8 cellular contexts compared by ENCODE assay signal in genomic region chr13:41668130-41668757, GRCh38.
A peak's percentile ranks its signal among the peaks of the same experiment; 100 is the strongest.
DNase-seq lines count a peak whose midpoint lies in the region; ATAC-seq, FAIRE-seq and TF ChIP-seq lines count a peak whose summit lies in the region.

No MANE protein-coding gene starts in this region.

- H3K27ac ChIP-seq in C4-2B (no peak overlapping the region), uterus (no peak overlapping the region)

- no peak overlapping the region for H3K27ac Mint-ChIP-seq in endothelial cell (ENCODE audit: unreplicated experiment)

- TF ChIP-seq CTCF in C4-2B (conservative IDR thresholded peaks at IDR 0.05) (peak; percentile 84), endothelial cell (IDR thresholded peaks at IDR 0.05; ENCODE audit: unreplicated experiment) (peak; percentile 75), uterus (IDR thresholded peaks at IDR 0.05) (peak; percentile 75 to 95 (median 86))

- no peaks in the 10 kb centered on the region for H3K27me3 ChIP-seq in uterus

- ATAC-seq in HG02981 (IDR thresholded peaks at IDR 0.05; ENCODE audit: unreplicated experiment): peak; percentile 97

- peak; percentile 12 for DNase-seq in GM18507 (ENCODE audit: extremely low spot score, insufficient read length, low read depth)
- DNase-seq in NCI-H2029 treated with DMSO at 0.1 percent for 48 hours (lab: John Stamatoyannopoulos, UW): peak; percentile 41
- DNase-seq in T-helper 1 cell: peak in 3 of 5 donors; percentile 3 to 73 (median 17)
- DNase-seq in endothelial cell (ENCODE audit: low spot score): peak; percentile 49
- DNase-seq in medulla oblongata (ENCODE audit: extremely low spot score): peak; percentile 95
- DNase-seq in uterus: peak; percentile 38 to 72

- H3K4me1 ChIP-seq in uterus: no peaks in the 10 kb centered on the region

- no peak overlapping the region for H3K4me3 Mint-ChIP-seq in endothelial cell (ENCODE audit: unreplicated experiment)

- H3K9me3 Mint-ChIP-seq in endothelial cell (ENCODE audit: unreplicated experiment): no peaks in the 10 kb centered on the region

- intact Hi-C loops in uterus (cut with DNase I; ENCODE audit: low total_unique reads): no loop called here

- peak; percentile 92 for FAIRE-seq in GM18507 (lab: Jason Lieb, UNC)

- no peaks in the 10 kb centered on the region for H3K27me3 Mint-ChIP-seq in endothelial cell (ENCODE audit: unreplicated experiment)

- peaks cover 11% of the 10 kb centered on the region for H3K4me1 Mint-ChIP-seq in endothelial cell (ENCODE audit: unreplicated experiment)

- H3K36me3 Mint-ChIP-seq in endothelial cell (ENCODE audit: low read depth, unreplicated experiment): no peaks in the 10 kb centered on the region

- H3K4me3 ChIP-seq in uterus: no peak overlapping the region

- H3K36me3 ChIP-seq in uterus: no peaks in the 10 kb centered on the region

- no peak for TF ChIP-seq POLR2A in uterus (IDR thresholded peaks at IDR 0.05)

- H3K9me3 ChIP-seq in uterus: no peaks in the 10 kb centered on the region

Comparison
In these comparisons a context has a peak if more than half of its experiments do, and no peak if none do; other contexts are left out.
1. DNase-seq: peak in every context shown above with its lines; median percentile 95 in medulla oblongata; 55 in uterus; 49 in endothelial cell; 41 in NCI-H2029 treated with DMSO at 0.1 percent for 48 hours; 17 in T-helper 1 cell; 12 in GM18507.